8 cellular contexts compared by ENCODE assay signal in genomic region chr2:222982010-222982908, GRCh38.
DNase-seq lines count a peak whose midpoint lies in the region; ATAC-seq and TF ChIP-seq lines count a peak whose summit lies in the region.

No MANE protein-coding gene starts in this region.

- ATAC-seq in GM18502 (IDR thresholded peaks at IDR 0.05; ENCODE audit: poor library complexity, unreplicated experiment) (peak; percentile 78), SK-N-SH treated with all-trans-retinoic acid at 6 μM for 48 hours (peak; percentile 97), GM18498 (IDR thresholded peaks at IDR 0.05; ENCODE audit: unreplicated experiment) (no peak)

- peak overlapping the region; percentile 81 for H3K27ac Mint-ChIP-seq in progenitor cell of endocrine pancreas

- H3K36me3 Mint-ChIP-seq in progenitor cell of endocrine pancreas (ENCODE audit: insufficient read depth), result no peaks in the 10 kb centered on the region

- H3K27me3 Mint-ChIP-seq in progenitor cell of endocrine pancreas, result peaks cover 2% of the 10 kb centered on the region

- peaks cover 10% of the 10 kb centered on the region for H3K9me3 Mint-ChIP-seq in progenitor cell of endocrine pancreas (ENCODE audit: low read depth)

- H3K4me3 Mint-ChIP-seq in progenitor cell of endocrine pancreas (ENCODE audit: low read depth), result no peak overlapping the region

- TF ChIP-seq CTCF in AG09309 (IDR thresholded peaks at IDR 0.05; ENCODE audit: control insufficient read depth, insufficient read depth, low read depth, low read length, missing control alignments), result peak; percentile 87
- TF ChIP-seq CTCF in LNCAP (IDR thresholded peaks at IDR 0.05), result peak; percentile 43; the same call in 1 of the 2 replicates
- peak; percentile 32 for TF ChIP-seq CTCF in progenitor cell of endocrine pancreas (IDR thresholded peaks at IDR 0.05; ENCODE audit: unreplicated experiment)

- peak; percentile 89 for DNase-seq in AG09309 (ENCODE audit: low read depth)
- DNase-seq in glomerular visceral epithelial cell (ENCODE audit: extremely low spot score), result peak; percentile 71
- DNase-seq in progenitor cell of endocrine pancreas (ENCODE audit: low spot score, unreplicated experiment), result no peak
- no peak for DNase-seq in activated CD8-positive, alpha-beta memory T cell treated with anti-CD3 and anti-CD28 coated beads, Interleukin-2, amount 50 U/mL, for 4 hours

- no peaks in the 10 kb centered on the region for H3K4me1 Mint-ChIP-seq in progenitor cell of endocrine pancreas (ENCODE audit: low read depth)

- no peak overlapping the region for H3K4me3 ChIP-seq in AG09309 (ENCODE audit: control insufficient read depth, low read depth, low read length)

TF ChIP-seq in SK-N-SH treated with all-trans-retinoic acid at 6 μM for 48 hours, 23 proteins besides CTCF, POLR2A, EP300 and RAD21:
- no peak for TF ChIP-seq ARNTL (CRISPR knock-in tag; IDR thresholded peaks at IDR 0.05; ENCODE audit: borderline replicate concordance, low read depth)
- no peak for TF ChIP-seq ZNF565 (CRISPR knock-in tag; conservative IDR thresholded peaks at IDR 0.05; ENCODE audit: low read depth)
- no peak for TF ChIP-seq PATZ1 (CRISPR knock-in tag; IDR thresholded peaks at IDR 0.05; ENCODE audit: borderline replicate concordance)
- TF ChIP-seq TCF4 (CRISPR knock-in tag; IDR thresholded peaks at IDR 0.05; ENCODE audit: borderline replicate concordance), result no peak
- TF ChIP-seq CSRNP3 (CRISPR knock-in tag; IDR thresholded peaks at IDR 0.05), result no peak
- TF ChIP-seq CSDC2 (CRISPR knock-in tag; IDR thresholded peaks at IDR 0.05), result no peak
- no peak for TF ChIP-seq ZC3H10 (CRISPR knock-in tag; IDR thresholded peaks at IDR 0.05)
- TF ChIP-seq, protein P1, sequence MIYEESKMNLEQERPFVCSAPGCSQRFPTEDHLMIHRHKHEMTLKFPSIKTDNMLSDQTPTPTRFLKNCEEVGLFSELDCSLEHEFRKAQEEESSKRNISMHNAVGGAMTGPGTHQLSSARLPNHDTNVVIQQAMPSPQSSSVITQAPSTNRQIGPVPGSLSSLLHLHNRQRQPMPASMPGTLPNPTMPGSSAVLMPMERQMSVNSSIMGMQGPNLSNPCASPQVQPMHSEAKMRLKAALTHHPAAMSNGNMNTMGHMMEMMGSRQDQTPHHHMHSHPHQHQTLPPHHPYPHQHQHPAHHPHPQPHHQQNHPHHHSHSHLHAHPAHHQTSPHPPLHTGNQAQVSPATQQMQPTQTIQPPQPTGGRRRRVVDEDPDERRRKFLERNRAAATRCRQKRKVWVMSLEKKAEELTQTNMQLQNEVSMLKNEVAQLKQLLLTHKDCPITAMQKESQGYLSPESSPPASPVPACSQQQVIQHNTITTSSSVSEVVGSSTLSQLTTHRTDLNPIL (CRISPR knock-in tag; IDR thresholded peaks at IDR 0.05; ENCODE audit: low read depth), result no peak
- TF ChIP-seq ZFP30 (CRISPR knock-in tag; IDR thresholded peaks at IDR 0.05), result no peak
- no peak for TF ChIP-seq RARB (CRISPR knock-in tag; IDR thresholded peaks at IDR 0.05)
- TF ChIP-seq ZFP3 (CRISPR knock-in tag; IDR thresholded peaks at IDR 0.05), result no peak
- no peak for TF ChIP-seq ZNF70 (CRISPR knock-in tag; IDR thresholded peaks at IDR 0.05)
- no peak for TF ChIP-seq TSHZ2 (CRISPR knock-in tag; IDR thresholded peaks at IDR 0.05)
- TF ChIP-seq GLIS3 (CRISPR knock-in tag; IDR thresholded peaks at IDR 0.05), result no peak
- no peak for TF ChIP-seq ZNF8 (CRISPR knock-in tag; IDR thresholded peaks at IDR 0.05)
- TF ChIP-seq OSR1 (CRISPR knock-in tag; IDR thresholded peaks at IDR 0.05), result no peak
- no peak for TF ChIP-seq POU6F1 (CRISPR knock-in tag; IDR thresholded peaks at IDR 0.05; ENCODE audit: borderline replicate concordance, low read depth)
TF ChIP-seq in SK-N-SH treated with all-trans-retinoic acid at 6 μM for 48 hours: peak in this region for 0.

Comparison
In these comparisons a context has a peak if more than half of its experiments do, and no peak if none do; other contexts are left out.
1. DNase-seq: peak in AG09309 (single experiment) and glomerular visceral epithelial cell (single experiment); none in progenitor cell of endocrine pancreas (single experiment) and activated CD8-positive, alpha-beta memory T cell treated with anti-CD3 and anti-CD28 coated beads, Interleukin-2, amount 50 U/mL, for 4 hours (single experiment).
2. CTCF ChIP-seq: peak in every context shown above with its lines; median percentile 87 in AG09309; 43 in LNCAP; 32 in progenitor cell of endocrine pancreas.